20 cellular contexts compared by ENCODE assay signal in the genomic region with DNA sequence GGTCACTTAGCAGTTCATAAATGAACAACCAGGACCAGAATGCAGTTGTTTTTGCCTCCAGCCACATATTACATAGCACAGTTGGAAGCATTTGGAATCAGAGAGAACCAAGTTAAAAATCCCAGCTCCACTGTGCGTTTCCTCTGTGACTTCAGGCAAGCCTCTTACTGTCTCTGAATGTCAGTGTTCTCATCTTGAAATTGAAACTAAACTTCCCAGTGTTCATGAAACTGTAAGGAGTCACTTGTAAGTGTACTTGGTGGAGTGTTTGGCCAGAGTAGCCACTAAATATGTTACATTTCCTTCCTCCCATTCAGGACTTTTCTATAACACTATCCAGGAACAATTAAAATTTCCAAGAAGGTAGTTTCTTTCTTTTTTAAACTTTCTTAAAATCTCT.
"Had no signal": no experiment of that assay in that cellular context is flagged by ENCODE, and none has a peak within 500 bp of the region (broad histone marks: within the 10 kb centered on the region; RNA-seq: fewer than 3 reads in every experiment).

No MANE protein-coding gene starts in this region.

- H3K4me3 Mint-ChIP-seq: activated naive CD4-positive, alpha-beta T cell treated with anti-CD3 and anti-CD28 coated beads, Interleukin-2, amount 50 U/mL, for 24 hours; activated T-cell treated with anti-CD3 and anti-CD28 coated beads, Interleukin-2, amount 50 U/mL, for 72 hours; immature natural killer cell; nephron; T-helper 1 cell treated with Interleukin-12 subunit alpha and Interleukin-12 subunit beta and Interleukin-4 antibody, amounts not matched to agents 30 μg/mL and 1 μg/mL, for 36 hours had no signal

- ATAC-seq: activated T-cell treated with anti-CD3 and anti-CD28 coated beads, Interleukin-2, amount 50 U/mL, for 72 hours; esophagus mucosa; gastroesophageal sphincter; stimulated activated naive CD8-positive, alpha-beta T cell treated with anti-CD3 and anti-CD28 coated beads, Interleukin-15, Interleukin-2, amounts not matched to agents 100 U/mL and 50 U/mL, for 24 hours had no signal

- H3K4me3 ChIP-seq: gastroesophageal sphincter, sigmoid colon, spleen, tibial artery had no signal

- H3K4me1 Mint-ChIP-seq: activated naive CD4-positive, alpha-beta T cell treated with anti-CD3 and anti-CD28 coated beads, Interleukin-2, amount 50 U/mL, for 24 hours; nephron had no signal

- H3K36me3 Mint-ChIP-seq: activated naive CD4-positive, alpha-beta T cell treated with anti-CD3 and anti-CD28 coated beads, Interleukin-2, amount 50 U/mL, for 24 hours had no signal

- H3K36me3 ChIP-seq: gastroesophageal sphincter, sigmoid colon, spleen, tibial artery had no signal

- DNase-seq: activated CD4-positive, alpha-beta T cell treated with anti-CD3 and anti-CD28 coated beads for 1 hour; activated CD8-positive, alpha-beta memory T cell treated with anti-CD3 and anti-CD28 coated beads for 24 hours; activated CD8-positive, alpha-beta memory T cell treated with anti-CD3 and anti-CD28 coated beads, Interleukin-2, amount 50 U/mL, for 48 hours; activated gamma-delta T cell; activated T-cell treated with anti-CD3 and anti-CD28 coated beads, Interleukin-2, amount 50 U/mL, for 72 hours; cerebellar nuclear complex; effector CD8-positive, alpha-beta T cell; immature natural killer cell; sigmoid colon; spleen; stimulated activated naive CD8-positive, alpha-beta T cell treated with anti-CD3 and anti-CD28 coated beads, Interleukin-15, Interleukin-2, amounts not matched to agents 100 U/mL and 50 U/mL, for 24 hours; substantia nigra; tibial artery had no signal

- H3K27ac Mint-ChIP-seq: activated naive CD4-positive, alpha-beta T cell treated with anti-CD3 and anti-CD28 coated beads, Interleukin-2, amount 50 U/mL, for 24 hours; activated T-cell treated with anti-CD3 and anti-CD28 coated beads, Interleukin-2, amount 50 U/mL, for 72 hours; immature natural killer cell; nephron; T-helper 1 cell treated with Interleukin-12 subunit alpha and Interleukin-12 subunit beta and Interleukin-4 antibody, amounts not matched to agents 30 μg/mL and 1 μg/mL, for 36 hours had no signal

- H3K27me3 Mint-ChIP-seq: activated naive CD4-positive, alpha-beta T cell treated with anti-CD3 and anti-CD28 coated beads, Interleukin-2, amount 50 U/mL, for 24 hours had no signal

- H3K9me3 ChIP-seq: gastroesophageal sphincter, sigmoid colon had no signal

- H3K9me3 Mint-ChIP-seq: activated naive CD4-positive, alpha-beta T cell treated with anti-CD3 and anti-CD28 coated beads, Interleukin-2, amount 50 U/mL, for 24 hours; immature natural killer cell had no signal

- H3K27ac ChIP-seq: gastroesophageal sphincter, parathyroid adenoma, sigmoid colon, tibial artery, VCaP had no signal

- H3K4me1 ChIP-seq: gastroesophageal sphincter, parathyroid adenoma, sigmoid colon, tibial artery had no signal

- H3K27me3 ChIP-seq: gastroesophageal sphincter, sigmoid colon, spleen, tibial artery had no signal
